In the genomic region with DNA sequence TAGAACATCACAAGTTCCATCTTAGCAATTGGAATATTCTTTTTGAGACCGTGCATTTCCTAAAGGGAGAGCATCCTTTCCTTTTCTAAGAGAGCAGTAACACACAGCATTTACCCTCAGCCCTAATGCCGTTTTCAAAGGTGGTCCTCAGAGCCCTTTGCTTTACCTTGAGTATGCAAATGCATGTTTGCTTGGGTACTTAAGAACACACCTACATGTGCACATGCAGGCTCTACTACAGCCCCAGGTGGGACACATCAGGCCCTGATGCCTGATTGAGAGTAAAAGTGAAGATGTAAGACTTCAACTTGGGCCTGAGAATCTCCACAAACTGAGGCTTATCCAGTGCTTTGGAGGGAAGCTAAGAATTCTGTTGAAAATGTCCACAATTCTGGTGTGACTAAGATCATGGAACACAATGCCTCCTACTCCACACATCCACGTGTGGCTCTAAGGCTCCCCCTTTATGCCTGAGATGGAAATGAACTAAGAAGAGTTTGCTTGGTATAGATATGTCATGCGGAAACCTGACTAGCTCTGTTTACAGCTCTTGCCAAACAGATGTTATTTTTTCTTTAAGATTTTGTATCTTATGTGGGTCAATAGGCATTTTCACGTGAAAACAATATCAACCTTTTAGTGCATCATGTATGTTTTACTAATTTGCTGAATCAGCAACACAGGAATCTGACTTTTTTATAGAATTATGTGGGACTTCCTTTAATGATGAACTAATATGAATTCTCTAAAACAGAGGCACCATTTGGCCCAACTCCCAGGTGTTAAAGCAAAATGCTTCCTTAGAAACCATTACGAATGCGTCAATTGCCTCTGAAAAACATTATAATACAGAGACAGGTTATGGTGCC, we compare ENCODE assay signal across 8 cellular contexts. TPM values are rescaled to one million over a fixed set of nuclear protein-coding genes. Genes with fewer than 3 reads are reported as not detected.
A peak's percentile ranks its signal among the peaks of the same experiment; 100 is the strongest.
DNase-seq lines count a peak whose midpoint lies in the region; ATAC-seq, FAIRE-seq and TF ChIP-seq lines count a peak whose summit lies in the region.

No MANE protein-coding gene starts in this region.

- BruUV-seq in GM12878 (replicated peaks; lab: Mats Ljungman, UMichigan): no TSS peak

- no peak overlapping the region for H2AK5ac ChIP-seq in mesendoderm (ENCODE audit: low read length)

- no peak overlapping the region for H3K56ac ChIP-seq in mesendoderm (ENCODE audit: low read length)

- TF ChIP-seq POLR2A in GM12878 (IDR thresholded peaks at IDR 0.05; ENCODE audit: low read depth, low read length) (no peak), sigmoid colon (IDR thresholded peaks at IDR 0.05) (no peak)

- H3K27me3 ChIP-seq in MM.1S (replicated peaks; ENCODE audit: insufficient read depth, low read length): no peaks in the 10 kb centered on the region
- H3K27me3 ChIP-seq in GM12878 (replicated peaks in 1 of 2; ENCODE audit: control insufficient read depth in 2 of 2, insufficient read depth in 2 of 2, low read length in 1 of 2): no peaks in the 10 kb centered on the region
- no peaks in the 10 kb centered on the region for H3K27me3 ChIP-seq in mesendoderm (ENCODE audit: insufficient read depth, low read length, poor library complexity)
- H3K27me3 ChIP-seq in sigmoid colon: no peaks in the 10 kb centered on the region

- H3K23ac ChIP-seq in mesendoderm (ENCODE audit: low read length): no peak overlapping the region

- H3K36me3 ChIP-seq in MM.1S (replicated peaks; ENCODE audit: insufficient read depth, low read length): no peaks in the 10 kb centered on the region
- no peaks in the 10 kb centered on the region for H3K36me3 ChIP-seq in GM12878 (ENCODE audit: control insufficient read depth in 2 of 2, insufficient read depth in 2 of 2, low read length in 1 of 2)
- H3K36me3 ChIP-seq in mesendoderm (ENCODE audit: control insufficient read depth, insufficient read depth, low read length): no peaks in the 10 kb centered on the region
- H3K36me3 ChIP-seq in sigmoid colon: peaks cover 0 to 8% (median 0%) of the 10 kb centered on the region in 4 donors

- H2BK15ac ChIP-seq in mesendoderm (replicated peaks; ENCODE audit: low read depth): no peak overlapping the region

- H3K27ac ChIP-seq in MM.1S (ENCODE audit: low read length) (no peak overlapping the region), GM12878 (ENCODE audit: control insufficient read depth, insufficient read depth) (no peak overlapping the region), mesendoderm (ENCODE audit: low read depth, low read length) (no peak overlapping the region), sigmoid colon (no peak overlapping the region)

- TF ChIP-seq EP300 in GM12878 (IDR thresholded peaks at IDR 0.05; ENCODE audit: borderline replicate concordance in 1 of 2, control insufficient read depth in 1 of 2, low read depth in 2 of 2, low read length in 2 of 2): no peak
- TF ChIP-seq EP300 in sigmoid colon (IDR thresholded peaks at IDR 0.05): no peak

- ATAC-seq in GM12878: peak; percentile 50

- POLR2A ChIA-PET in GM12878 (lab: Charles Lee): no interaction called here

- H3K4me3 ChIP-seq in MM.1S (ENCODE audit: low read length) (no peak overlapping the region), GM12878 (no peak overlapping the region), mesendoderm (ENCODE audit: low read length) (no peak overlapping the region), sigmoid colon (no peak overlapping the region)

- no peak for FAIRE-seq in GM12878 (lab: Jason Lieb, UNC)

- intact Hi-C loops in GM12878 (cut with micrococcal nuclease; ENCODE audit: unreplicated experiment): loop anchor here (5.0 kb wide), 1 partner anchor 136 kb away; no protein-coding TSS in a partner anchor
- intact Hi-C loops in sigmoid colon (cut with DNase I): no loop called here

- H2AFZ ChIP-seq in MM.1S (ENCODE audit: low read length) (no peak overlapping the region), GM12878 (ENCODE audit: control insufficient read depth, low read depth, low read length) (no peak overlapping the region)

- TF ChIP-seq RAD21 in GM12878 (IDR thresholded peaks at IDR 0.05; ENCODE audit: insufficient read depth, low read depth, low read length): peak; percentile 67

- H3K9me2 ChIP-seq in MM.1S (replicated peaks; ENCODE audit: insufficient read depth, low read length): no peaks in the 10 kb centered on the region

- no peaks in the 10 kb centered on the region for H3F3A ChIP-seq in MM.1S (ENCODE audit: insufficient read depth, low read length)

- RAD21 ChIA-PET in GM12878 (lab: Charles Lee; ENCODE audit: unreplicated experiment): interaction anchor here (1.5 kb wide), 1 partner anchor 133 kb away, joined by 3 read pairs; no protein-coding TSS in a partner anchor

- WGBS in GM12878 (ENCODE audit: insufficient coverage, insufficient replicate concordance, low lambda C conversion rate, missing lambda C conversion rate): 91% methylated on average over 7 of the region's 7 CpGs
- no CpG with 5 or more reads among the region's 7 CpGs for WGBS in mesendoderm (ENCODE audit: extremely low coverage, insufficient coverage, low lambda C conversion rate)
- WGBS in sigmoid colon, 2 donors: 71 to 82% methylated on average over 7 of the region's 7 CpGs

- H3K79me1 ChIP-seq in mesendoderm (ENCODE audit: low read length): no peaks in the 10 kb centered on the region

- CTCF ChIA-PET in GM12878 (lab: Yijun Ruan, JAX): interaction anchor here (0.6 to 1.2 kb wide), 4 partner anchors 71 to 670 kb away, joined by 3 read pairs; no protein-coding TSS in a partner anchor

- no peak overlapping the region for H4K5ac ChIP-seq in mesendoderm (ENCODE audit: low read length)

- SMC1A ChIA-PET in GM12878 (lab: Charles Lee; ENCODE audit: uncharacterized antibody, unreplicated experiment): interaction anchor here (0.8 kb wide), 1 partner anchor 16 kb away, joined by 3 read pairs; no protein-coding TSS in a partner anchor

- no peak overlapping the region for H2BK5ac ChIP-seq in mesendoderm (ENCODE audit: low read length)

- TF ChIP-seq CTCF in MM.1S (IDR thresholded peaks at IDR 0.05; ENCODE audit: low read length): peak; percentile 25; the same call in 1 of the 2 replicates
- TF ChIP-seq CTCF in GM12878 (IDR thresholded peaks at IDR 0.05 in 2 of 3, conservative IDR thresholded peaks at IDR 0.05 in 1 of 3; ENCODE audit: control insufficient read depth in 2 of 3, extremely low read depth in 1 of 3, insufficient read depth in 1 of 3, low read depth in 3 of 3, low read length in 3 of 3): peak; percentile 42 to 50 (median 45); a peak in 5 of 6 replicates
- TF ChIP-seq CTCF in sigmoid colon (IDR thresholded peaks at IDR 0.05): peak in 2 of 4 experiments; percentile 29 to 37

- no peak overlapping the region for H3K18ac ChIP-seq in mesendoderm (ENCODE audit: low read length)

- DNase-seq in DMS153 treated with DMSO at 0.1 percent for 48 hours (lab: John Stamatoyannopoulos, UW; ENCODE audit: unreplicated experiment) (peak; percentile 40), MM.1S (no peak), GM12878 (ENCODE audit: low read depth, low spot score) (no peak), mesendoderm (peak; percentile 27), 8988T (no peak), sigmoid colon (no peak), UCSD-AML1 (lab: John Stamatoyannopoulos, UW; ENCODE audit: unreplicated experiment) (no peak)
- no peak for DNase-seq in stimulated activated CD4-positive, alpha-beta T cell treated with anti-CD3 and anti-CD28 coated beads, Interleukin-4, amount 100 ng/mL, for 4 hours

- H3K4me2 ChIP-seq in MM.1S (ENCODE audit: low read depth, low read length) (no peak overlapping the region), GM12878 (ENCODE audit: control insufficient read depth, insufficient read depth) (no peak overlapping the region), mesendoderm (ENCODE audit: low read length) (no peak overlapping the region)

- H3K9ac ChIP-seq in MM.1S (ENCODE audit: low read length): no peak overlapping the region
- no peak overlapping the region for H3K9ac ChIP-seq in GM12878 (ENCODE audit: control insufficient read depth, insufficient read depth, low read length)
- no peak overlapping the region for H3K9ac ChIP-seq in mesendoderm (ENCODE audit: low read length)

- no peak overlapping the region for H2BK120ac ChIP-seq in mesendoderm (ENCODE audit: low read depth, low read length)

- H4K20me1 ChIP-seq in MM.1S (ENCODE audit: insufficient read depth, low read length): no peaks in the 10 kb centered on the region
- H4K20me1 ChIP-seq in GM12878 (ENCODE audit: control insufficient read depth, insufficient read depth): no peaks in the 10 kb centered on the region

- H3K4me1 ChIP-seq in MM.1S (ENCODE audit: low read length) (no peaks in the 10 kb centered on the region), GM12878 (ENCODE audit: control insufficient read depth, insufficient read depth, low read length) (no peaks in the 10 kb centered on the region), mesendoderm (ENCODE audit: control insufficient read depth, low read depth, low read length) (no peaks in the 10 kb centered on the region), sigmoid colon (no peaks in the 10 kb centered on the region)

- H3K9me3 ChIP-seq in MM.1S (replicated peaks; ENCODE audit: insufficient read depth, low read length): no peaks in the 10 kb centered on the region
- no peaks in the 10 kb centered on the region for H3K9me3 ChIP-seq in GM12878 (replicated peaks; ENCODE audit: control insufficient read depth, insufficient read depth, low read length)
- H3K9me3 ChIP-seq in sigmoid colon: no peaks in the 10 kb centered on the region

- no peaks in the 10 kb centered on the region for H3K79me2 ChIP-seq in MM.1S (ENCODE audit: low read length)
- H3K79me2 ChIP-seq in GM12878 (ENCODE audit: control insufficient read depth, insufficient read depth, low read length): no peaks in the 10 kb centered on the region
- no peaks in the 10 kb centered on the region for H3K79me2 ChIP-seq in mesendoderm (ENCODE audit: control insufficient read depth, insufficient read depth, low read length)

- in situ Hi-C loops in GM12878 (cut with MboI): no loop called here

- H4K8ac ChIP-seq in mesendoderm (ENCODE audit: low read depth, low read length): no peak overlapping the region

- no peak overlapping the region for H3K4ac ChIP-seq in mesendoderm (ENCODE audit: low read depth, low read length)

RNA-seq across cellular contexts. Expression of gene SLC2A8, which starts 48.9 kb away (rescaled TPM):
- 11.3 and 13.6 TPM in 2 replicates for total RNA-seq in GM12878 (2013; cell fraction: nucleolus; rRNA removed)
- 11.4 and 17.5 TPM in 2 replicates for total RNA-seq in GM12878 (2014; rRNA removed)
- total RNA-seq in GM12878 (2014; rRNA removed; fragmentation: Illumina TruSeq; extraction: Trizol): 4.6 and 4.7 TPM in 2 replicates
- 13.3 and 13.7 TPM in 2 replicates for total RNA-seq in GM12878 (2021)
- polyA plus RNA-seq in GM12878 (2011; ENCODE audit: low read depth): 5.3 TPM
- polyA plus RNA-seq in GM12878 (2011; rRNA removed): 2.9 and 6.3 TPM in 2 replicates
- polyA plus RNA-seq in GM12878 (2011; cell fraction: cytosol; rRNA removed): 7.4 and 13.6 TPM in 2 replicates
- polyA plus RNA-seq in GM12878 (2011; cell fraction: nucleus; rRNA removed): 24.0 and 30.3 TPM in 2 replicates
- 9.2 and 9.4 TPM in 2 replicates for polyA plus RNA-seq in GM12878 (2012)
- 1.6 and 3.3 TPM in 2 replicates for polyA plus RNA-seq in GM12878 (2014; fragmentation: Illumina TruSeq; extraction: Trizol)
- 1 to 10 TPM in 1 of 2 experiments, under 1 TPM in 1; 0.31 to 1.4 TPM for polyA plus RNA-seq in GM12878 (2014; fragmentation: Nextera tagmentation; extraction: Ambion mirVana)
- 13.9 and 16.3 TPM in 2 replicates for polyA plus RNA-seq in GM12878 (2014; rRNA removed)
- polyA plus RNA-seq in GM12878 (2016; fragmentation: Nextera tagmentation; extraction: Ambion mirVana): 10 to 100 TPM; 16.8 to 22.7 TPM
- polyA minus RNA-seq in GM12878 (2011; rRNA and poly(A)+ RNA removed): 5.9 and 12.9 TPM in 2 replicates
- polyA minus RNA-seq in GM12878 (2011; cell fraction: cytosol; rRNA and poly(A)+ RNA removed): 7.0 and 9.9 TPM in 2 replicates
- polyA minus RNA-seq in GM12878 (2011; cell fraction: nucleus; rRNA and poly(A)+ RNA removed): 5.0 and 11.5 TPM in 2 replicates
- 10.7 TPM for polyA plus RNA-seq in mesendoderm (2013, experiment 1 of 2)
- 10.9 TPM for polyA plus RNA-seq in mesendoderm (2013, experiment 2 of 2)
- 10 to 100 TPM; 45.1 to 68.7 (median 64.4) TPM for total RNA-seq in sigmoid colon
- polyA plus RNA-seq in sigmoid colon: 10 to 100 TPM in 2 of 3 donors, 1 to 10 TPM in 1; 7.2 to 19.3 (median 11.8) TPM

Comparison
In these comparisons a context has a peak if more than half of its experiments do, and no peak if none do; other contexts are left out.
1. DNase-seq: peak in DMS153 treated with DMSO at 0.1 percent for 48 hours (single experiment) and mesendoderm (single experiment); none in MM.1S (single experiment), GM12878 (single experiment), stimulated activated CD4-positive, alpha-beta T cell treated with anti-CD3 and anti-CD28 coated beads, Interleukin-4, amount 100 ng/mL, for 4 hours (0 of 2), 8988T (single experiment), sigmoid colon (single experiment) and UCSD-AML1 (single experiment).